35 cellular contexts compared by ENCODE assay signal in the genomic region with DNA sequence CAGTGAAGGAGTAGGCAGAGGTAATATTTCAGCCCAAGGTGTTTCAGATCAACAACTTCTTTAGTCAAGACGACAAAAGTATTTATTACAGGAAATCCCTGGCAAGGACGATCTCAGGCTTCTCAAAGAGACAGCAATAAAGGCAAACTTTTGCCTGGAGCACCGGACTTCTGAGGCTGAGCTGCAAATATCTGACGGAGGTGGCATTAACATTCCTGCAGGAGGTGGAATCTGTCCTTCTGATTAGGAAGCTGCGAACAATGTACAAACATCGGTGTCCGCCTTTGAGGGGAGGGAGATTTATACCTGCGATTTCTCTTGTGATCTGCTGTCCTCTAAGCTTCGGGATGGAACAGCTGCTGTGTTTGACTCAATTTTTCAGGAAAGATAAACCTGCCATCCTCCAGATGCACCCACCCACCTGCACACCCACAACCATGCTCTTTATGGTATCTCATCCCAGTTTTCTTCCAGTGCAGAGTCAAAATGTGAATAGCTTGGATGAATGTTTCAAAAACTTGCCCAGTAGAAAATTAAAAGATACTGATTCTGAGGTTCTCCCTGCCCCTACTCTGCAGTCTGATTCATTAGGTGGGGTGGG. TPM values are rescaled to one million over a fixed set of nuclear protein-coding genes. Genes with fewer than 3 reads are reported as not detected.
"Had no signal": no experiment of that assay in that cellular context is flagged by ENCODE, and none has a peak within 500 bp of the region (broad histone marks: within the 10 kb centered on the region; RNA-seq: fewer than 3 reads in every experiment).

No MANE protein-coding gene starts in this region.

- H3K4me3 ChIP-seq: adrenal gland, body of pancreas, esophagus muscularis mucosa, gastrocnemius medialis had no signal

- H3K4me1 Mint-ChIP-seq: activated CD4-positive, alpha-beta T cell treated with anti-CD3 and anti-CD28 coated beads for 36 hours; activated CD4-positive, alpha-beta T cell treated with anti-CD3 and anti-CD28 coated beads, Interleukin-2, amount 10 ng/mL, durations not matched to agents 24 days and 14 days; activated CD8-positive, alpha-beta memory T cell treated with anti-CD3 and anti-CD28 coated beads, Interleukin-2, amount 10 ng/mL, durations not matched to agents 7 days and 5 days; activated naive CD4-positive, alpha-beta T cell treated with anti-CD3 and anti-CD28 coated beads, Interleukin-2, amount 50 U/mL, for 24 hours; activated naive CD8-positive, alpha-beta T cell treated with anti-CD3 and anti-CD28 coated beads for 36 hours; activated naive CD8-positive, alpha-beta T cell treated with anti-CD3 and anti-CD28 coated beads, Interleukin-2, amount 50 U/mL, for 24 hours; T-helper 17 cell had no signal

- H3K4me1 ChIP-seq: adrenal gland, body of pancreas, esophagus muscularis mucosa, foreskin keratinocyte, gastrocnemius medialis had no signal

- H3K4me3 Mint-ChIP-seq: activated CD4-positive, alpha-beta memory T cell treated with anti-CD3 and anti-CD28 coated beads for 36 hours; activated CD4-positive, alpha-beta T cell treated with anti-CD3 and anti-CD28 coated beads for 36 hours; activated CD4-positive, alpha-beta T cell treated with anti-CD3 and anti-CD28 coated beads, Interleukin-2, amount 10 ng/mL, durations not matched to agents 24 days and 14 days; activated CD8-positive, alpha-beta memory T cell treated with anti-CD3 and anti-CD28 coated beads, Interleukin-2, amount 10 ng/mL, durations not matched to agents 7 days and 5 days; activated CD8-positive, alpha-beta T cell treated with anti-CD3 and anti-CD28 coated beads, Interleukin-2, amount 10 ng/mL, durations not matched to agents 7 days and 5 days; activated naive CD4-positive, alpha-beta T cell treated with anti-CD3 and anti-CD28 coated beads for 36 hours; activated naive CD4-positive, alpha-beta T cell treated with anti-CD3 and anti-CD28 coated beads, Interleukin-2, amount 50 U/mL, for 24 hours; activated naive CD8-positive, alpha-beta T cell treated with anti-CD3 and anti-CD28 coated beads for 36 hours; activated naive CD8-positive, alpha-beta T cell treated with anti-CD3 and anti-CD28 coated beads, Interleukin-2, amount 50 U/mL, for 24 hours; activated T-helper 1 cell treated with anti-CD3 and anti-CD28 coated beads, Interleukin-12 subunit alpha, Interleukin-12 subunit beta, Interleukin-2, Interleukin-4 antibody, amounts not matched to agents 30 ng/mL and 10 ng/mL and 1 ng/mL, durations not matched to agents 14 hours and 24 hours and 36 hours; effector memory CD8-positive, alpha-beta T cell; T-helper 17 cell; T-helper 2 cell treated with Interferon-gamma antibody and Interleukin-4, amounts not matched to agents 5 μg/mL and 100 μg/mL, for 36 hours had no signal

- H3K27ac Mint-ChIP-seq: activated CD4-positive, alpha-beta memory T cell treated with anti-CD3 and anti-CD28 coated beads for 36 hours; activated CD4-positive, alpha-beta T cell treated with anti-CD3 and anti-CD28 coated beads for 36 hours; activated CD4-positive, alpha-beta T cell treated with anti-CD3 and anti-CD28 coated beads, Interleukin-2, amount 10 ng/mL, durations not matched to agents 24 days and 14 days; activated CD8-positive, alpha-beta memory T cell treated with anti-CD3 and anti-CD28 coated beads, Interleukin-2, amount 10 ng/mL, durations not matched to agents 7 days and 5 days; activated CD8-positive, alpha-beta T cell treated with anti-CD3 and anti-CD28 coated beads, Interleukin-2, amount 10 ng/mL, durations not matched to agents 7 days and 5 days; activated naive CD4-positive, alpha-beta T cell treated with anti-CD3 and anti-CD28 coated beads for 36 hours; activated naive CD4-positive, alpha-beta T cell treated with anti-CD3 and anti-CD28 coated beads, Interleukin-2, amount 50 U/mL, for 24 hours; activated naive CD8-positive, alpha-beta T cell treated with anti-CD3 and anti-CD28 coated beads for 36 hours; activated naive CD8-positive, alpha-beta T cell treated with anti-CD3 and anti-CD28 coated beads, Interleukin-2, amount 50 U/mL, for 24 hours; activated T-helper 1 cell treated with anti-CD3 and anti-CD28 coated beads, Interleukin-12 subunit alpha, Interleukin-12 subunit beta, Interleukin-2, Interleukin-4 antibody, amounts not matched to agents 30 ng/mL and 10 ng/mL and 1 ng/mL, durations not matched to agents 14 hours and 24 hours and 36 hours; activated T-helper 2 cell treated with anti-CD3 and anti-CD28 coated beads, Interferon-gamma antibody, Interleukin-2, Interleukin-4, amounts not matched to agents 10 μg/mL and 5 μg/mL and 100 μg/mL, durations not matched to agents 14 hours and 24 hours and 36 hours; effector memory CD8-positive, alpha-beta T cell; T-helper 17 cell; T-helper 2 cell treated with Interferon-gamma antibody and Interleukin-4, amounts not matched to agents 5 μg/mL and 100 μg/mL, for 36 hours had no signal

- DNase-seq: activated CD4-positive, alpha-beta memory T cell treated with anti-CD3 and anti-CD28 coated beads for 36 hours; activated CD4-positive, alpha-beta T cell treated with anti-CD3 and anti-CD28 coated beads for 36 hours; activated CD4-positive, alpha-beta T cell treated with anti-CD3 and anti-CD28 coated beads, Interleukin-2, amount 10 ng/mL, durations not matched to agents 24 days and 14 days; activated CD4-positive, CD25-positive, alpha-beta regulatory T cell; activated CD4-positive, CD25-positive, alpha-beta regulatory T cell treated with anti-CD3 and anti-CD28 coated beads, Interleukin-2, amount 50 U/mL, for 72 hours; activated CD8-positive, alpha-beta memory T cell treated with anti-CD3 and anti-CD28 coated beads, Interleukin-2, amount 10 ng/mL, durations not matched to agents 7 days and 5 days; activated CD8-positive, alpha-beta memory T cell treated with anti-CD3 and anti-CD28 coated beads, Interleukin-2, amount 50 U/mL, for 4 hours; activated CD8-positive, alpha-beta T cell treated with anti-CD3 and anti-CD28 coated beads, Interleukin-2, amount 10 ng/mL, durations not matched to agents 7 days and 5 days; activated naive CD4-positive, alpha-beta T cell treated with anti-CD3 and anti-CD28 coated beads for 36 hours; activated naive CD8-positive, alpha-beta T cell treated with anti-CD3 and anti-CD28 coated beads for 36 hours; activated naive CD8-positive, alpha-beta T cell treated with anti-CD3 and anti-CD28 coated beads, Interleukin-2, amount 50 U/mL, for 24 hours; activated T-cell treated with anti-CD3 and anti-CD28 coated beads, Interleukin-2, amount 50 U/mL, for 1 hour; activated T-cell treated with anti-CD3 and anti-CD28 coated beads, Interleukin-2, amount 50 U/mL, for 48 hours; adrenal gland; amygdala; aorta; body of pancreas; cortex of kidney; dermis blood vessel endothelial cell; effector CD4-positive, alpha-beta T cell; effector memory CD8-positive, alpha-beta T cell; erythroblast; foreskin keratinocyte; gastrocnemius medialis; glutamatergic neuron; T-helper 1 cell; T-helper 17 cell; T1000 had no signal

- H3K9me3 ChIP-seq: adrenal gland, body of pancreas, esophagus muscularis mucosa, gastrocnemius medialis had no signal

- H3K36me3 Mint-ChIP-seq: activated CD4-positive, alpha-beta memory T cell treated with anti-CD3 and anti-CD28 coated beads for 36 hours; activated CD8-positive, alpha-beta memory T cell treated with anti-CD3 and anti-CD28 coated beads, Interleukin-2, amount 10 ng/mL, durations not matched to agents 7 days and 5 days; activated naive CD4-positive, alpha-beta T cell treated with anti-CD3 and anti-CD28 coated beads, Interleukin-2, amount 50 U/mL, for 24 hours; activated naive CD8-positive, alpha-beta T cell treated with anti-CD3 and anti-CD28 coated beads for 36 hours had no signal

- H3K27me3 ChIP-seq: adrenal gland, body of pancreas had no signal

- H3K36me3 ChIP-seq: adrenal gland, esophagus muscularis mucosa, gastrocnemius medialis had no signal

- H3K27me3 Mint-ChIP-seq: activated CD8-positive, alpha-beta memory T cell treated with anti-CD3 and anti-CD28 coated beads, Interleukin-2, amount 10 ng/mL, durations not matched to agents 7 days and 5 days had no signal

- H3K9me3 Mint-ChIP-seq: activated CD4-positive, alpha-beta memory T cell treated with anti-CD3 and anti-CD28 coated beads for 36 hours; activated CD4-positive, alpha-beta T cell treated with anti-CD3 and anti-CD28 coated beads, Interleukin-2, amount 10 ng/mL, durations not matched to agents 24 days and 14 days; activated naive CD4-positive, alpha-beta T cell treated with anti-CD3 and anti-CD28 coated beads for 36 hours; activated naive CD4-positive, alpha-beta T cell treated with anti-CD3 and anti-CD28 coated beads, Interleukin-2, amount 50 U/mL, for 24 hours; activated naive CD8-positive, alpha-beta T cell treated with anti-CD3 and anti-CD28 coated beads for 36 hours; activated naive CD8-positive, alpha-beta T cell treated with anti-CD3 and anti-CD28 coated beads, Interleukin-2, amount 50 U/mL, for 24 hours; activated T-helper 1 cell treated with anti-CD3 and anti-CD28 coated beads, Interleukin-12 subunit alpha, Interleukin-12 subunit beta, Interleukin-2, Interleukin-4 antibody, amounts not matched to agents 30 ng/mL and 10 ng/mL and 1 ng/mL, durations not matched to agents 14 hours and 24 hours and 36 hours; activated T-helper 2 cell treated with anti-CD3 and anti-CD28 coated beads, Interferon-gamma antibody, Interleukin-2, Interleukin-4, amounts not matched to agents 10 μg/mL and 5 μg/mL and 100 μg/mL, durations not matched to agents 14 hours and 24 hours and 36 hours; T-helper 2 cell treated with Interferon-gamma antibody and Interleukin-4, amounts not matched to agents 5 μg/mL and 100 μg/mL, for 36 hours had no signal

RNA-seq across cellular contexts. Expression of a gene that starts 32.1 kb away (rescaled TPM):
- total RNA-seq: activated CD4-positive, alpha-beta memory T cell treated with anti-CD3 and anti-CD28 coated beads for 36 hours; activated CD4-positive, alpha-beta T cell treated with anti-CD3 and anti-CD28 coated beads for 36 hours; activated CD4-positive, alpha-beta T cell treated with anti-CD3 and anti-CD28 coated beads, Interleukin-2, amount 10 ng/mL, durations not matched to agents 24 days and 14 days; activated CD8-positive, alpha-beta memory T cell treated with anti-CD3 and anti-CD28 coated beads for 36 hours; activated CD8-positive, alpha-beta memory T cell treated with anti-CD3 and anti-CD28 coated beads, Interleukin-2, amount 10 ng/mL, durations not matched to agents 7 days and 5 days; activated CD8-positive, alpha-beta T cell treated with anti-CD3 and anti-CD28 coated beads, Interleukin-2, amount 10 ng/mL, durations not matched to agents 7 days and 5 days; activated naive CD4-positive, alpha-beta T cell treated with anti-CD3 and anti-CD28 coated beads for 36 hours; activated naive CD8-positive, alpha-beta T cell treated with anti-CD3 and anti-CD28 coated beads for 36 hours; activated T-helper 1 cell treated with anti-CD3 and anti-CD28 coated beads, Interleukin-12 subunit alpha, Interleukin-12 subunit beta, Interleukin-2, Interleukin-4 antibody, amounts not matched to agents 30 ng/mL and 10 ng/mL and 1 ng/mL, durations not matched to agents 14 hours and 24 hours and 36 hours; activated T-helper 2 cell treated with anti-CD3 and anti-CD28 coated beads, Interferon-gamma antibody, Interleukin-2, Interleukin-4, amounts not matched to agents 10 μg/mL and 5 μg/mL and 100 μg/mL, durations not matched to agents 14 hours and 24 hours and 36 hours; body of pancreas; chondrocyte; T-helper 17 cell had no signal
